Comparison of ENCODE assay signal across 1 cellular context in the genomic region with DNA sequence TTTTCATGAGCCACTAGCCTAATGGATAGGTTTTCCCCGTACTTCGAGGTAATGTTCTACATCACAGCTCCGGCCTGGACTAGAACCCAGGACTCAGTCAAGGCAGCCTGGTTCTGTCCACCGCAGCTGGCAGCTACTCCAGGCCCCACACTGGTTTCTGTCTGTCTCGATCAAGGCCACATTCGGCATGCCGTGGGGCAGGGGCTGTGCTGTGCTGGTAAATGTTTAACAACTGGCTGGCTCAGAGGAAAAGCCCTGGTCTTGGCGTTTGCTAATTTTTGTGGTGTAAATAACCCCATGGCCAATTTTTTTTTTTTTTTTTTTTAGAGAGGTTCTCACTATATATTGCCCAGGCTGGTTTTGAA.
TF ChIP-seq lines count a peak whose summit lies in the region.

No MANE protein-coding gene starts in this region.

TF ChIP-seq in HepG2, 621 proteins besides CTCF, POLR2A, EP300 and RAD21 (continued from another document and continues in another):
- TF ChIP-seq, protein P1, sequence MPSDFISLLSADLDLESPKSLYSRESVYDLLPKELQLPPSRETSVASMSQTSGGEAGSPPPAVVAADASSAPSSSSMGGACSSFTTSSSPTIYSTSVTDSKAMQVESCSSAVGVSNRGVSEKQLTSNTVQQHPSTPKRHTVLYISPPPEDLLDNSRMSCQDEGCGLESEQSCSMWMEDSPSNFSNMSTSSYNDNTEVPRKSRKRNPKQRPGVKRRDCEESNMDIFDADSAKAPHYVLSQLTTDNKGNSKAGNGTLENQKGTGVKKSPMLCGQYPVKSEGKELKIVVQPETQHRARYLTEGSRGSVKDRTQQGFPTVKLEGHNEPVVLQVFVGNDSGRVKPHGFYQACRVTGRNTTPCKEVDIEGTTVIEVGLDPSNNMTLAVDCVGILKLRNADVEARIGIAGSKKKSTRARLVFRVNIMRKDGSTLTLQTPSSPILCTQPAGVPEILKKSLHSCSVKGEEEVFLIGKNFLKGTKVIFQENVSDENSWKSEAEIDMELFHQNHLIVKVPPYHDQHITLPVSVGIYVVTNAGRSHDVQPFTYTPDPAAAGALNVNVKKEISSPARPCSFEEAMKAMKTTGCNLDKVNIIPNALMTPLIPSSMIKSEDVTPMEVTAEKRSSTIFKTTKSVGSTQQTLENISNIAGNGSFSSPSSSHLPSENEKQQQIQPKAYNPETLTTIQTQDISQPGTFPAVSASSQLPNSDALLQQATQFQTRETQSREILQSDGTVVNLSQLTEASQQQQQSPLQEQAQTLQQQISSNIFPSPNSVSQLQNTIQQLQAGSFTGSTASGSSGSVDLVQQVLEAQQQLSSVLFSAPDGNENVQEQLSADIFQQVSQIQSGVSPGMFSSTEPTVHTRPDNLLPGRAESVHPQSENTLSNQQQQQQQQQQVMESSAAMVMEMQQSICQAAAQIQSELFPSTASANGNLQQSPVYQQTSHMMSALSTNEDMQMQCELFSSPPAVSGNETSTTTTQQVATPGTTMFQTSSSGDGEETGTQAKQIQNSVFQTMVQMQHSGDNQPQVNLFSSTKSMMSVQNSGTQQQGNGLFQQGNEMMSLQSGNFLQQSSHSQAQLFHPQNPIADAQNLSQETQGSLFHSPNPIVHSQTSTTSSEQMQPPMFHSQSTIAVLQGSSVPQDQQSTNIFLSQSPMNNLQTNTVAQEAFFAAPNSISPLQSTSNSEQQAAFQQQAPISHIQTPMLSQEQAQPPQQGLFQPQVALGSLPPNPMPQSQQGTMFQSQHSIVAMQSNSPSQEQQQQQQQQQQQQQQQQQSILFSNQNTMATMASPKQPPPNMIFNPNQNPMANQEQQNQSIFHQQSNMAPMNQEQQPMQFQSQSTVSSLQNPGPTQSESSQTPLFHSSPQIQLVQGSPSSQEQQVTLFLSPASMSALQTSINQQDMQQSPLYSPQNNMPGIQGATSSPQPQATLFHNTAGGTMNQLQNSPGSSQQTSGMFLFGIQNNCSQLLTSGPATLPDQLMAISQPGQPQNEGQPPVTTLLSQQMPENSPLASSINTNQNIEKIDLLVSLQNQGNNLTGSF (CRISPR knock-in tag; IDR thresholded peaks at IDR 0.05): no peak
- TF ChIP-seq KDM3A (CRISPR knock-in tag; IDR thresholded peaks at IDR 0.05; ENCODE audit: low read depth): 0 out of 2 replicates have a peak, but pooled peaks have one; percentile 19
- peak; percentile 87 for TF ChIP-seq ADNP (CRISPR knock-in tag; IDR thresholded peaks at IDR 0.05)
- TF ChIP-seq NR2F6 (IDR thresholded peaks at IDR 0.05): no peak
- TF ChIP-seq NR2F6 (CRISPR knock-in tag; IDR thresholded peaks at IDR 0.05): peak; percentile 49
- peak; percentile 34; the same call in 1 of the 2 replicates for TF ChIP-seq ZNF567 (CRISPR knock-in tag; IDR thresholded peaks at IDR 0.05; ENCODE audit: borderline replicate concordance)
- 0 out of 2 replicates have a peak, but pooled peaks have one; percentile 20 for TF ChIP-seq TAF1 (CRISPR knock-in tag; IDR thresholded peaks at IDR 0.05)
- TF ChIP-seq, protein P2, sequence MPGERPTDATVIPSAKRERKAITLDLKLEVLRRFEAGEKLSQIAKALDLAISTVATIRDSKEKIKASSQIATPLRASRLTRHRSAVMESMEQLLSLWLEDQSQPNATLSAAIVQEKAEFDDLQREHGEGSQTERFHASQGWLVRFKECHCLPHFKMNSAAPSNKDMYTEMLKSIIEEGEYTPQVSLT (CRISPR knock-in tag; IDR thresholded peaks at IDR 0.05; ENCODE audit: borderline replicate concordance, low read depth): no peak
- TF ChIP-seq, protein P3, sequence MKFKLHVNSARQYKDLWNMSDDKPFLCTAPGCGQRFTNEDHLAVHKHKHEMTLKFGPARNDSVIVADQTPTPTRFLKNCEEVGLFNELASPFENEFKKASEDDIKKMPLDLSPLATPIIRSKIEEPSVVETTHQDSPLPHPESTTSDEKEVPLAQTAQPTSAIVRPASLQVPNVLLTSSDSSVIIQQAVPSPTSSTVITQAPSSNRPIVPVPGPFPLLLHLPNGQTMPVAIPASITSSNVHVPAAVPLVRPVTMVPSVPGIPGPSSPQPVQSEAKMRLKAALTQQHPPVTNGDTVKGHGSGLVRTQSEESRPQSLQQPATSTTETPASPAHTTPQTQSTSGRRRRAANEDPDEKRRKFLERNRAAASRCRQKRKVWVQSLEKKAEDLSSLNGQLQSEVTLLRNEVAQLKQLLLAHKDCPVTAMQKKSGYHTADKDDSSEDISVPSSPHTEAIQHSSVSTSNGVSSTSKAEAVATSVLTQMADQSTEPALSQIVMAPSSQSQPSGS (CRISPR knock-in tag; IDR thresholded peaks at IDR 0.05): peak; percentile 41; the same call in 1 of the 2 replicates
- TF ChIP-seq RAD51 (IDR thresholded peaks at IDR 0.05; ENCODE audit: borderline replicate concordance): no peak
- no peak for TF ChIP-seq DNMT3B (CRISPR knock-in tag; conservative IDR thresholded peaks at IDR 0.05)
- no peak for TF ChIP-seq ATAD3A (CRISPR knock-in tag; IDR thresholded peaks at IDR 0.05)
- TF ChIP-seq, protein P4, sequence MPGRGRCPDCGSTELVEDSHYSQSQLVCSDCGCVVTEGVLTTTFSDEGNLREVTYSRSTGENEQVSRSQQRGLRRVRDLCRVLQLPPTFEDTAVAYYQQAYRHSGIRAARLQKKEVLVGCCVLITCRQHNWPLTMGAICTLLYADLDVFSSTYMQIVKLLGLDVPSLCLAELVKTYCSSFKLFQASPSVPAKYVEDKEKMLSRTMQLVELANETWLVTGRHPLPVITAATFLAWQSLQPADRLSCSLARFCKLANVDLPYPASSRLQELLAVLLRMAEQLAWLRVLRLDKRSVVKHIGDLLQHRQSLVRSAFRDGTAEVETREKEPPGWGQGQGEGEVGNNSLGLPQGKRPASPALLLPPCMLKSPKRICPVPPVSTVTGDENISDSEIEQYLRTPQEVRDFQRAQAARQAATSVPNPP (CRISPR knock-in tag; IDR thresholded peaks at IDR 0.05): no peak
- TF ChIP-seq ZNF7 (CRISPR knock-in tag; IDR thresholded peaks at IDR 0.05): no peak
- TF ChIP-seq, protein P5, sequence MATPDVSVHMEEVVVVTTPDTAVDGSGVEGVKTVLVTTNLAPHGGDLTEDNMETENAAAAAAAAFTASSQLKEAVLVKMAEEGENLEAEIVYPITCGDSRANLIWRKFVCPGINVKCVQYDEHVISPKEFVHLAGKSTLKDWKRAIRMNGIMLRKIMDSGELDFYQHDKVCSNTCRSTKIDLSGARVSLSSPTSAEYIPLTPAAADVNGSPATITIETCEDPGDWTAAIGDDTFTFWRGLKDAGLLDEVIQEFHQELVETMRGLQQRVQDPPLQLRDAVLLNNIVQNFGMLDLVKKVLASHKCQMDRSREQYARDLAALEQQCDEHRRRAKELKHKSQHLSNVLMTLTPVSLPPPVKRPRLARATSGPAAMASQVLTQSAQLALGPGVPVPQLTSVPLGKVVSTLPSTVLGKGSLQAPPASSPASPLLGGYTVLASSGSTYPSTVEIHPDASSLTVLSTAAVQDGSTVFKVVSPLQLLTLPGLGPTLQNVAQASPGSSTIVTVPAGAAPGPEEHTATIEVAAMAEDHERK (CRISPR knock-in tag; IDR thresholded peaks at IDR 0.05; ENCODE audit: low read depth): no peak
- no peak; the same call in 1 of the 2 replicates for TF ChIP-seq ZNF33A (CRISPR knock-in tag; IDR thresholded peaks at IDR 0.05; ENCODE audit: borderline replicate concordance)
- TF ChIP-seq JUN (CRISPR knock-in tag; IDR thresholded peaks at IDR 0.05): no peak
- no peak for TF ChIP-seq GATA4 (IDR thresholded peaks at IDR 0.05; ENCODE audit: borderline replicate concordance, low read depth)
- TF ChIP-seq, protein P6, sequence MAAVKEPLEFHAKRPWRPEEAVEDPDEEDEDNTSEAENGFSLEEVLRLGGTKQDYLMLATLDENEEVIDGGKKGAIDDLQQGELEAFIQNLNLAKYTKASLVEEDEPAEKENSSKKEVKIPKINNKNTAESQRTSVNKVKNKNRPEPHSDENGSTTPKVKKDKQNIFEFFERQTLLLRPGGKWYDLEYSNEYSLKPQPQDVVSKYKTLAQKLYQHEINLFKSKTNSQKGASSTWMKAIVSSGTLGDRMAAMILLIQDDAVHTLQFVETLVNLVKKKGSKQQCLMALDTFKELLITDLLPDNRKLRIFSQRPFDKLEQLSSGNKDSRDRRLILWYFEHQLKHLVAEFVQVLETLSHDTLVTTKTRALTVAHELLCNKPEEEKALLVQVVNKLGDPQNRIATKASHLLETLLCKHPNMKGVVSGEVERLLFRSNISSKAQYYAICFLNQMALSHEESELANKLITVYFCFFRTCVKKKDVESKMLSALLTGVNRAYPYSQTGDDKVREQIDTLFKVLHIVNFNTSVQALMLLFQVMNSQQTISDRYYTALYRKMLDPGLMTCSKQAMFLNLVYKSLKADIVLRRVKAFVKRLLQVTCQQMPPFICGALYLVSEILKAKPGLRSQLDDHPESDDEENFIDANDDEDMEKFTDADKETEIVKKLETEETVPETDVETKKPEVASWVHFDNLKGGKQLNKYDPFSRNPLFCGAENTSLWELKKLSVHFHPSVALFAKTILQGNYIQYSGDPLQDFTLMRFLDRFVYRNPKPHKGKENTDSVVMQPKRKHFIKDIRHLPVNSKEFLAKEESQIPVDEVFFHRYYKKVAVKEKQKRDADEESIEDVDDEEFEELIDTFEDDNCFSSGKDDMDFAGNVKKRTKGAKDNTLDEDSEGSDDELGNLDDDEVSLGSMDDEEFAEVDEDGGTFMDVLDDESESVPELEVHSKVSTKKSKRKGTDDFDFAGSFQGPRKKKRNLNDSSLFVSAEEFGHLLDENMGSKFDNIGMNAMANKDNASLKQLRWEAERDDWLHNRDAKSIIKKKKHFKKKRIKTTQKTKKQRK (IDR thresholded peaks at IDR 0.05; ENCODE audit: low read length): no peak
- TF ChIP-seq CHD4 (IDR thresholded peaks at IDR 0.05; ENCODE audit: borderline replicate concordance, low read length): peak; percentile 48; the same call in 1 of the 2 replicates
- peak; percentile 34; the same call in 1 of the 2 replicates for TF ChIP-seq RARA (CRISPR knock-in tag; IDR thresholded peaks at IDR 0.05)
- TF ChIP-seq ZNF672 (CRISPR knock-in tag; IDR thresholded peaks at IDR 0.05): no peak
- TF ChIP-seq TCF7 (IDR thresholded peaks at IDR 0.05; ENCODE audit: low read depth): 0 out of 2 replicates have a peak, but pooled peaks have one; percentile 22
- TF ChIP-seq, protein P7, sequence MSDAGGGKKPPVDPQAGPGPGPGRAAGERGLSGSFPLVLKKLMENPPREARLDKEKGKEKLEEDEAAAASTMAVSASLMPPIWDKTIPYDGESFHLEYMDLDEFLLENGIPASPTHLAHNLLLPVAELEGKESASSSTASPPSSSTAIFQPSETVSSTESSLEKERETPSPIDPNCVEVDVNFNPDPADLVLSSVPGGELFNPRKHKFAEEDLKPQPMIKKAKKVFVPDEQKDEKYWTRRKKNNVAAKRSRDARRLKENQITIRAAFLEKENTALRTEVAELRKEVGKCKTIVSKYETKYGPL (CRISPR knock-in tag; IDR thresholded peaks at IDR 0.05): no peak
- TF ChIP-seq RORA (CRISPR knock-in tag; IDR thresholded peaks at IDR 0.05): no peak
- no peak for TF ChIP-seq SIX4 (CRISPR knock-in tag; IDR thresholded peaks at IDR 0.05)
- TF ChIP-seq ZKSCAN8 (CRISPR knock-in tag; IDR thresholded peaks at IDR 0.05; ENCODE audit: borderline replicate concordance): no peak
- TF ChIP-seq, protein P8, sequence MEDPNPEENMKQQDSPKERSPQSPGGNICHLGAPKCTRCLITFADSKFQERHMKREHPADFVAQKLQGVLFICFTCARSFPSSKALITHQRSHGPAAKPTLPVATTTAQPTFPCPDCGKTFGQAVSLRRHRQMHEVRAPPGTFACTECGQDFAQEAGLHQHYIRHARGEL (CRISPR knock-in tag; IDR thresholded peaks at IDR 0.05): no peak
- TF ChIP-seq ZNF768 (CRISPR knock-in tag; IDR thresholded peaks at IDR 0.05): 0 out of 2 replicates have a peak, but pooled peaks have one; percentile 27
- TF ChIP-seq ZIK1 (CRISPR knock-in tag; IDR thresholded peaks at IDR 0.05; ENCODE audit: borderline replicate concordance, low read depth): no peak
- peak; percentile 45; the same call in 1 of the 2 replicates for TF ChIP-seq SPEN (CRISPR knock-in tag; IDR thresholded peaks at IDR 0.05; ENCODE audit: low read depth)
- no peak for TF ChIP-seq ZNF737 (CRISPR knock-in tag; IDR thresholded peaks at IDR 0.05; ENCODE audit: borderline replicate concordance)
- TF ChIP-seq KLF16 (CRISPR knock-in tag; IDR thresholded peaks at IDR 0.05): peak in 1 of 2 experiments; percentile 8; a peak in 1 of 4 replicates
- TF ChIP-seq FOSL2 (CRISPR knock-in tag; IDR thresholded peaks at IDR 0.05): peak; percentile 33; the same call in 1 of the 2 replicates
- TF ChIP-seq, protein P9, sequence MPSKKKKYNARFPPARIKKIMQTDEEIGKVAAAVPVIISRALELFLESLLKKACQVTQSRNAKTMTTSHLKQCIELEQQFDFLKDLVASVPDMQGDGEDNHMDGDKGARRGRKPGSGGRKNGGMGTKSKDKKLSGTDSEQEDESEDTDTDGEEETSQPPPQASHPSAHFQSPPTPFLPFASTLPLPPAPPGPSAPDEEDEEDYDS (CRISPR knock-in tag; IDR thresholded peaks at IDR 0.05): peak; percentile 55; the same call in 1 of the 2 replicates
- no peak for TF ChIP-seq BRCA1 (CRISPR knock-in tag; IDR thresholded peaks at IDR 0.05)
- TF ChIP-seq SAP130 (CRISPR knock-in tag; IDR thresholded peaks at IDR 0.05; ENCODE audit: low read depth): peak; percentile 83
- TF ChIP-seq, protein P10, sequence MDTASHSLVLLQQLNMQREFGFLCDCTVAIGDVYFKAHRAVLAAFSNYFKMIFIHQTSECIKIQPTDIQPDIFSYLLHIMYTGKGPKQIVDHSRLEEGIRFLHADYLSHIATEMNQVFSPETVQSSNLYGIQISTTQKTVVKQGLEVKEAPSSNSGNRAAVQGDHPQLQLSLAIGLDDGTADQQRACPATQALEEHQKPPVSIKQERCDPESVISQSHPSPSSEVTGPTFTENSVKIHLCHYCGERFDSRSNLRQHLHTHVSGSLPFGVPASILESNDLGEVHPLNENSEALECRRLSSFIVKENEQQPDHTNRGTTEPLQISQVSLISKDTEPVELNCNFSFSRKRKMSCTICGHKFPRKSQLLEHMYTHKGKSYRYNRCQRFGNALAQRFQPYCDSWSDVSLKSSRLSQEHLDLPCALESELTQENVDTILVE (CRISPR knock-in tag; IDR thresholded peaks at IDR 0.05): 0 out of 2 replicates have a peak, but pooled peaks have one; percentile 10
- TF ChIP-seq, protein P11, sequence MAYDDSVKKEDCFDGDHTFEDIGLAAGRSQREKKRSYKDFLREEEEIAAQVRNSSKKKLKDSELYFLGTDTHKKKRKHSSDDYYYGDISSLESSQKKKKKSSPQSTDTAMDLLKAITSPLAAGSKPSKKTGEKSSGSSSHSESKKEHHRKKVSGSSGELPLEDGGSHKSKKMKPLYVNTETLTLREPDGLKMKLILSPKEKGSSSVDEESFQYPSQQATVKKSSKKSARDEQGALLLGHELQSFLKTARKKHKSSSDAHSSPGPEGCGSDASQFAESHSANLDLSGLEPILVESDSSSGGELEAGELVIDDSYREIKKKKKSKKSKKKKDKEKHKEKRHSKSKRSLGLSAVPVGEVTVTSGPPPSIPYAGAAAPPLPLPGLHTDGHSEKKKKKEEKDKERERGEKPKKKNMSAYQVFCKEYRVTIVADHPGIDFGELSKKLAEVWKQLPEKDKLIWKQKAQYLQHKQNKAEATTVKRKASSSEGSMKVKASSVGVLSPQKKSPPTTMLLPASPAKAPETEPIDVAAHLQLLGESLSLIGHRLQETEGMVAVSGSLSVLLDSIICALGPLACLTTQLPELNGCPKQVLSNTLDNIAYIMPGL (CRISPR knock-in tag; IDR thresholded peaks at IDR 0.05; ENCODE audit: borderline replicate concordance in 1 of 2, low read depth in 1 of 2): peak in 1 of 2 experiments; percentile 26; a peak in 1 of 4 replicates
- TF ChIP-seq, protein P12, sequence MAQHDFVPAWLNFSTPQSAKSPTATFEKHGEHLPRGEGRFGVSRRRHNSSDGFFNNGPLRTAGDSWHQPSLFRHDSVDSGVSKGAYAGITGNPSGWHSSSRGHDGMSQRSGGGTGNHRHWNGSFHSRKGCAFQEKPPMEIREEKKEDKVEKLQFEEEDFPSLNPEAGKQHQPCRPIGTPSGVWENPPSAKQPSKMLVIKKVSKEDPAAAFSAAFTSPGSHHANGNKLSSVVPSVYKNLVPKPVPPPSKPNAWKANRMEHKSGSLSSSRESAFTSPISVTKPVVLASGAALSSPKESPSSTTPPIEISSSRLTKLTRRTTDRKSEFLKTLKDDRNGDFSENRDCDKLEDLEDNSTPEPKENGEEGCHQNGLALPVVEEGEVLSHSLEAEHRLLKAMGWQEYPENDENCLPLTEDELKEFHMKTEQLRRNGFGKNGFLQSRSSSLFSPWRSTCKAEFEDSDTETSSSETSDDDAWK (CRISPR knock-in tag; IDR thresholded peaks at IDR 0.05): no peak
